23 cellular contexts compared by ENCODE assay signal in the genomic region with DNA sequence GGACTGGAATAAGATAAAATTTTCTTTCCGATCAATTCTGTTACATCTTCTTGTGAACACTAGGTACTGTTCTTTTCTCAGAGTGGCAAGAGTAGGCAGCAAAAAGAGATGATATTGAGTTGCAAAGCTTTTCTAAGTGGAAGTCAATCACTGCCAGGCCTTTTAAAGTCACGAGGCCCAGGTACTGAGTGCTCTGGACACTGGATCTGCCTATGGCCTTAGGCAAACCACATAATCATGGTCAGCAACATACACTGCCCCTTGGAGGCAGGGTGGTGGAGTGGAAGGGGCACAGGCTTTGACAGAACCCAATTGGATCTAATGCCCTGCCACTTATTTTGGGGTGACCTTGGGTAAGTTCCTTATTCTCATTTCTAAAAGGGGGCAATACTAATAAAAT.
"Had no signal": no experiment of that assay in that cellular context is flagged by ENCODE, and none has a peak within 500 bp of the region (broad histone marks: within the 10 kb centered on the region; RNA-seq: fewer than 3 reads in every experiment).

No MANE protein-coding gene starts in this region.

- H3K4me3 Mint-ChIP-seq: effector memory CD8-positive, alpha-beta T cell; endodermal cell; mesothelial cell of epicardium; naive B cell had no signal

- H3K27ac ChIP-seq: coronary artery, epithelial cell of prostate, esophagus squamous epithelium, gastroesophageal sphincter, heart left ventricle, left ventricle myocardium inferior, lower lobe of right lung had no signal

- ATAC-seq: effector memory CD8-positive, alpha-beta T cell; esophagus mucosa; gastroesophageal sphincter; left colon; left lobe of liver; lower lobe of right lung; mucosa of descending colon had no signal

- H3K27me3 ChIP-seq: esophagus squamous epithelium, gastroesophageal sphincter, heart left ventricle had no signal

- DNase-seq: effector CD8-positive, alpha-beta T cell; effector memory CD8-positive, alpha-beta T cell; endodermal cell; erythroblast; esophagus squamous epithelium; foreskin fibroblast; foreskin melanocyte; heart left ventricle; hippocampal formation; kidney; kidney glomerular epithelial cell; left colon; left ventricle myocardium inferior; lower lobe of right lung; mesenchymal stem cell; mucosa of descending colon; naive B cell had no signal

- H3K27ac Mint-ChIP-seq: effector memory CD8-positive, alpha-beta T cell; endodermal cell; mesothelial cell of epicardium; naive B cell had no signal

- H3K4me1 Mint-ChIP-seq: mesothelial cell of epicardium, naive B cell had no signal

- H3K4me1 ChIP-seq: esophagus squamous epithelium, gastroesophageal sphincter, lower lobe of right lung had no signal

- H3K9me3 Mint-ChIP-seq: effector memory CD8-positive, alpha-beta T cell; endodermal cell; naive B cell had no signal

- H3K36me3 ChIP-seq: esophagus squamous epithelium, gastroesophageal sphincter, left ventricle myocardium inferior, lower lobe of right lung had no signal

- H3K4me3 ChIP-seq: coronary artery, esophagus squamous epithelium, gastroesophageal sphincter, heart left ventricle, left ventricle myocardium inferior, lower lobe of right lung, mucosa of descending colon had no signal

- H3K9me3 ChIP-seq: esophagus squamous epithelium, gastroesophageal sphincter, heart left ventricle, left ventricle myocardium inferior, lower lobe of right lung, mucosa of descending colon had no signal

- H3K27me3 Mint-ChIP-seq: effector memory CD8-positive, alpha-beta T cell; naive B cell had no signal
